ENCODE assay signal across 6 cellular contexts in genomic region chr17:18719711-18720110, GRCh38. TPM values are rescaled to one million over a fixed set of nuclear protein-coding genes. Genes with fewer than 3 reads are reported as not detected.
"Had no signal": no experiment of that assay in that cellular context is flagged by ENCODE, and none has a peak within 500 bp of the region (broad histone marks: within the 10 kb centered on the region; RNA-seq: fewer than 3 reads in every experiment).

No MANE protein-coding gene starts in this region.

RNA-seq across cellular contexts. Expression of gene FBXW10, which starts 24.1 kb away (rescaled TPM):
- total RNA-seq: activated CD8-positive, alpha-beta memory T cell treated with anti-CD3 and anti-CD28 coated beads, Interleukin-2, amount 10 ng/mL, durations not matched to agents 7 days and 5 days; activated CD8-positive, alpha-beta T cell treated with anti-CD3 and anti-CD28 coated beads, Interleukin-2, amount 10 ng/mL, durations not matched to agents 7 days and 5 days; activated T-helper 2 cell treated with anti-CD3 and anti-CD28 coated beads, Interferon-gamma antibody, Interleukin-2, Interleukin-4, amounts not matched to agents 10 μg/mL and 5 μg/mL and 100 μg/mL, durations not matched to agents 14 hours and 24 hours and 36 hours; colonic mucosa; dermis microvascular lymphatic vessel endothelial cell; mucosa of descending colon had no signal
